In genomic region chr19:57708641-57709354, GRCh38 we compare ENCODE assay signal across 8 cellular contexts. TPM values are rescaled to one million over a fixed set of nuclear protein-coding genes. Genes with fewer than 3 reads are reported as not detected.
DNase-seq lines count a peak whose midpoint lies in the region; ATAC-seq and TF ChIP-seq lines count a peak whose summit lies in the region.

ZNF154 (minus strand) TSS chr19:57709204; CDS start chr19:57708971, 233 bp downstream.

- H3K27me3 ChIP-seq in mesendoderm (ENCODE audit: insufficient read depth, low read length, poor library complexity): no peaks in the 10 kb centered on the region

- peak within 1 kb of the TSS; percentile 25 for H3K27ac ChIP-seq in mesendoderm (ENCODE audit: low read depth, low read length)

- H3K4me1 ChIP-seq in mesendoderm (ENCODE audit: control insufficient read depth, low read depth, low read length): peaks cover 7% of the 10 kb centered on the region

- peaks cover 38% of the 10 kb centered on the region for H3K79me2 ChIP-seq in mesendoderm (ENCODE audit: control insufficient read depth, insufficient read depth, low read length)

- H3K79me1 ChIP-seq in mesendoderm (ENCODE audit: low read length): peaks cover 34% of the 10 kb centered on the region

- H3K4me1 Mint-ChIP-seq in stimulated activated memory B cell treated with anti-CD40 and anti-IgM and Interleukin-4, amounts not matched to agents 10 μg/mL and 1 μg/mL and 100 μg/mL, for 72 hours: peaks cover 48% of the 10 kb centered on the region

- peak within 1 kb of the TSS; percentile 99 for H3K27ac Mint-ChIP-seq in stimulated activated memory B cell treated with anti-CD40 and anti-IgM and Interleukin-4, amounts not matched to agents 10 μg/mL and 1 μg/mL and 100 μg/mL, for 72 hours

- peak within 1 kb of the TSS; percentile 83 for H2AK5ac ChIP-seq in mesendoderm (ENCODE audit: low read length)

- peak within 1 kb of the TSS; percentile 47 for H4K5ac ChIP-seq in mesendoderm (ENCODE audit: low read length)

- H2BK5ac ChIP-seq in mesendoderm (ENCODE audit: low read length): no peak within 1 kb of the TSS

- H2BK120ac ChIP-seq in mesendoderm (ENCODE audit: low read depth, low read length): no peak within 1 kb of the TSS

- H3K36me3 ChIP-seq in mesendoderm (ENCODE audit: control insufficient read depth, insufficient read depth, low read length): no peaks in the 10 kb centered on the region

- peak within 1 kb of the TSS; percentile 91 for H3K4me3 Mint-ChIP-seq in stimulated activated memory B cell treated with anti-CD40 and anti-IgM and Interleukin-4, amounts not matched to agents 10 μg/mL and 1 μg/mL and 100 μg/mL, for 72 hours

- H3K4ac ChIP-seq in mesendoderm (ENCODE audit: low read depth, low read length): no peak within 1 kb of the TSS

- WGBS in mesendoderm (ENCODE audit: extremely low coverage, insufficient coverage, low lambda C conversion rate): no CpG with 5 or more reads among the region's 53 CpGs

- H3K27me3 Mint-ChIP-seq in stimulated activated memory B cell treated with anti-CD40 and anti-IgM and Interleukin-4, amounts not matched to agents 10 μg/mL and 1 μg/mL and 100 μg/mL, for 72 hours: no peaks in the 10 kb centered on the region

- peak within 1 kb of the TSS; percentile 35 for H3K18ac ChIP-seq in mesendoderm (ENCODE audit: low read length)

- peaks cover 57% of the 10 kb centered on the region for H3K36me3 Mint-ChIP-seq in stimulated activated memory B cell treated with anti-CD40 and anti-IgM and Interleukin-4, amounts not matched to agents 10 μg/mL and 1 μg/mL and 100 μg/mL, for 72 hours

- ATAC-seq in stimulated activated memory B cell treated with anti-CD40 and anti-IgM and Interleukin-4, amounts not matched to agents 10 μg/mL and 1 μg/mL and 100 μg/mL, for 72 hours: peak; percentile 95
- ATAC-seq in HG03457 (IDR thresholded peaks at IDR 0.05; ENCODE audit: unreplicated experiment): no peak
- no peak for ATAC-seq in GM18498 (IDR thresholded peaks at IDR 0.05; ENCODE audit: unreplicated experiment)

- H2BK15ac ChIP-seq in mesendoderm (replicated peaks; ENCODE audit: low read depth): no peak within 1 kb of the TSS

- TF ChIP-seq CTCF in GM12875 (IDR thresholded peaks at IDR 0.05; ENCODE audit: borderline replicate concordance, insufficient read depth, low read depth, low read length) (no peak), epithelial cell of proximal tubule (conservative IDR thresholded peaks at IDR 0.05; ENCODE audit: low read depth, low read length) (no peak)

- H3K9me3 Mint-ChIP-seq in stimulated activated memory B cell treated with anti-CD40 and anti-IgM and Interleukin-4, amounts not matched to agents 10 μg/mL and 1 μg/mL and 100 μg/mL, for 72 hours: peaks cover 17% of the 10 kb centered on the region

- peak within 1 kb of the TSS; percentile 93 for H3K56ac ChIP-seq in mesendoderm (ENCODE audit: low read length)

- H4K8ac ChIP-seq in mesendoderm (ENCODE audit: low read depth, low read length): no peak within 1 kb of the TSS

- peak within 1 kb of the TSS; percentile 98 for H3K4me2 ChIP-seq in mesendoderm (ENCODE audit: low read length)

- peak; percentile 40 for DNase-seq in activated CD8-positive, alpha-beta memory T cell treated with anti-CD3 and anti-CD28 coated beads, Interleukin-2, amount 50 U/mL, for 4 hours
- DNase-seq in epithelial cell of proximal tubule (ENCODE audit: low read depth) (no peak), mesendoderm (peak; percentile 97), NCI-H2029 (lab: John Stamatoyannopoulos, UW) (no peak)

- H3K4me3 ChIP-seq in GM12875 (ENCODE audit: low read depth, low read length) (peak within 1 kb of the TSS; percentile 23), epithelial cell of proximal tubule (ENCODE audit: low read depth, low read length) (peak within 1 kb of the TSS; percentile 63), mesendoderm (ENCODE audit: low read length) (peak within 1 kb of the TSS; percentile 89)

- H3K9ac ChIP-seq in mesendoderm (ENCODE audit: low read length): peak within 1 kb of the TSS; percentile 80

- H3K23ac ChIP-seq in mesendoderm (ENCODE audit: low read length): peak within 1 kb of the TSS; percentile 67

RNA-seq across cellular contexts. Expression of gene ZNF154, which starts in this region (rescaled TPM):
- total RNA-seq in epithelial cell of proximal tubule: 1.4 and 2.1 TPM in 2 replicates
- polyA plus RNA-seq in mesendoderm (2013, experiment 1 of 2): 5.9 TPM
- polyA plus RNA-seq in mesendoderm (2013, experiment 2 of 2): 5.8 TPM

Comparison
In these comparisons a context has a peak if more than half of its experiments do, and no peak if none do; other contexts are left out.
1. H3K4me3 ChIP-seq: peak in every context shown above with its lines; median percentile 89 in mesendoderm; 63 in epithelial cell of proximal tubule; 23 in GM12875.
2. DNase-seq: peak in activated CD8-positive, alpha-beta memory T cell treated with anti-CD3 and anti-CD28 coated beads, Interleukin-2, amount 50 U/mL, for 4 hours (single experiment) and mesendoderm (single experiment); none in epithelial cell of proximal tubule (single experiment) and NCI-H2029 (single experiment).